ENCODE assay signal across 8 cellular contexts in genomic region chr15:57560976-57561711, GRCh38. TPM values are rescaled to one million over a fixed set of nuclear protein-coding genes. Genes with fewer than 3 reads are reported as not detected.
DNase-seq lines count a peak whose midpoint lies in the region; ATAC-seq and TF ChIP-seq lines count a peak whose summit lies in the region.

No MANE protein-coding gene starts in this region.

- H3K36me3 ChIP-seq in Peyer's patch (no peaks in the 10 kb centered on the region), fibroblast of lung (ENCODE audit: control insufficient read depth, insufficient read depth, low read length) (no peaks in the 10 kb centered on the region), neuronal stem cell (replicated peaks in 1 of 2; ENCODE audit: control insufficient read depth in 2 of 2, insufficient read depth in 2 of 2, low read length in 2 of 2) (no peaks in the 10 kb centered on the region), suprapubic skin (no peaks in the 10 kb centered on the region)

- H3K4me1 ChIP-seq in Peyer's patch (peaks cover 0 to 18% (median 2%) of the 10 kb centered on the region in 4 donors), fibroblast of lung (ENCODE audit: control insufficient read depth, extremely low read depth, insufficient read depth, low read length) (no peaks in the 10 kb centered on the region), neuronal stem cell (ENCODE audit: control insufficient read depth in 2 of 2, insufficient read depth in 1 of 2, low read depth in 1 of 2, low read length in 2 of 2) (no peaks in the 10 kb centered on the region), suprapubic skin (peaks cover 4% of the 10 kb centered on the region)

- H3K79me2 ChIP-seq in fibroblast of lung (ENCODE audit: control insufficient read depth, insufficient read depth, low read length): no peaks in the 10 kb centered on the region

- H4K91ac ChIP-seq in neuronal stem cell (ENCODE audit: low read depth, low read length, poor library complexity): no peak overlapping the region

- H2BK15ac ChIP-seq in neuronal stem cell (ENCODE audit: low read length): no peak overlapping the region

- TF ChIP-seq CTCF in Peyer's patch (IDR thresholded peaks at IDR 0.05) (peak; percentile 70 to 95 (median 90)), fibroblast of lung (conservative IDR thresholded peaks at IDR 0.05 in 1 of 2, IDR thresholded peaks at IDR 0.05 in 1 of 2; ENCODE audit: low read depth in 1 of 2, low read length in 2 of 2) (peak; percentile 89 to 94), suprapubic skin (IDR thresholded peaks at IDR 0.05) (peak; percentile 75 to 85)

- H3K79me1 ChIP-seq in neuronal stem cell (ENCODE audit: low read depth, low read length): no peaks in the 10 kb centered on the region

- no peak overlapping the region for H2BK120ac ChIP-seq in neuronal stem cell (ENCODE audit: low read depth, low read length)

- H3K27ac ChIP-seq in Peyer's patch: no peak overlapping the region
- H3K27ac ChIP-seq in fibroblast of lung (ENCODE audit: insufficient read depth, low read length): no peak overlapping the region
- no peak overlapping the region for H3K27ac ChIP-seq in neuronal stem cell (replicated peaks; ENCODE audit: low read length)
- H3K27ac ChIP-seq in suprapubic skin: peak overlapping the region; percentile 10

- peak; percentile 76 for ATAC-seq in GM21717 (IDR thresholded peaks at IDR 0.05; ENCODE audit: unreplicated experiment)

- no peak overlapping the region for H4K8ac ChIP-seq in neuronal stem cell (ENCODE audit: low read depth, low read length)

- in situ Hi-C loops in KBM-7 (cut with MboI; ENCODE audit: low pct_unique_long_range_greater_than_20kb, low sequenced_read_pairs): no loop called here

- no peaks in the 10 kb centered on the region for H4K20me1 ChIP-seq in fibroblast of lung (ENCODE audit: control insufficient read depth, extremely low read depth, insufficient read depth, low read length)

- no peak overlapping the region for H3K4me3 ChIP-seq in Peyer's patch
- H3K4me3 ChIP-seq in fibroblast of lung (replicated peaks in 1 of 4; ENCODE audit: control extremely low read depth in 1 of 4, insufficient read depth in 1 of 4, low read depth in 3 of 4, low read length in 4 of 4): no peak overlapping the region
- no peak overlapping the region for H3K4me3 ChIP-seq in neuronal stem cell (ENCODE audit: low read length in 2 of 2)
- no peak overlapping the region for H3K4me3 ChIP-seq in suprapubic skin

- no peak overlapping the region for H2AFZ ChIP-seq in fibroblast of lung (ENCODE audit: low read length)
- H2AFZ ChIP-seq in neuronal stem cell (ENCODE audit: low read length): no peak overlapping the region

- no peak overlapping the region for H2BK5ac ChIP-seq in neuronal stem cell (ENCODE audit: low read length)

- no peak overlapping the region for H3K14ac ChIP-seq in neuronal stem cell (ENCODE audit: low read length)

- no peak overlapping the region for H3K4me2 ChIP-seq in fibroblast of lung (ENCODE audit: extremely low read depth, insufficient read depth, low read length)
- H3K4me2 ChIP-seq in neuronal stem cell (ENCODE audit: insufficient read depth, low read length, poor library complexity, severe bottlenecking): no peak overlapping the region

- H3K27me3 ChIP-seq in Peyer's patch: no peaks in the 10 kb centered on the region
- H3K27me3 ChIP-seq in fibroblast of lung (ENCODE audit: control insufficient read depth, insufficient read depth, low read length): no peaks in the 10 kb centered on the region
- H3K27me3 ChIP-seq in neuronal stem cell (ENCODE audit: control insufficient read depth in 3 of 3, insufficient read depth in 3 of 3, low read depth in 1 of 3, low read length in 3 of 3): peaks cover 0 to 6% (median 0%) of the 10 kb centered on the region in 3 experiments
- no peaks in the 10 kb centered on the region for H3K27me3 ChIP-seq in suprapubic skin

- no peak overlapping the region for H3K23ac ChIP-seq in neuronal stem cell (ENCODE audit: low read depth, low read length, poor library complexity)

- H3K9ac ChIP-seq in fibroblast of lung (ENCODE audit: insufficient read depth, low read length): no peak overlapping the region
- H3K9ac ChIP-seq in neuronal stem cell (ENCODE audit: low read depth, low read length, poor library complexity): no peak overlapping the region

- H2AK5ac ChIP-seq in neuronal stem cell (ENCODE audit: low read depth, low read length): no peak overlapping the region

- no peak for TF ChIP-seq POLR2A in Peyer's patch (IDR thresholded peaks at IDR 0.05)
- TF ChIP-seq POLR2A in suprapubic skin (IDR thresholded peaks at IDR 0.05): no peak

- no peak overlapping the region for H2BK12ac ChIP-seq in neuronal stem cell (ENCODE audit: low read length)

- TF ChIP-seq EP300 in suprapubic skin (IDR thresholded peaks at IDR 0.05): no peak

- no peak overlapping the region for H3K18ac ChIP-seq in neuronal stem cell (ENCODE audit: low read length)

- no CpG with 5 or more reads among the region's 9 CpGs for WGBS in neuronal stem cell (ENCODE audit: extremely low coverage in 2 of 2, insufficient read length in 2 of 2, insufficient replicate concordance in 1 of 2), 2 donors
- WGBS in suprapubic skin: 37% methylated on average over 9 of the region's 9 CpGs

- H3K9me3 ChIP-seq in Peyer's patch: no peaks in the 10 kb centered on the region
- no peaks in the 10 kb centered on the region for H3K9me3 ChIP-seq in fibroblast of lung (ENCODE audit: control insufficient read depth, insufficient read depth, low read depth, low read length)
- no peaks in the 10 kb centered on the region for H3K9me3 ChIP-seq in neuronal stem cell (replicated peaks in 1 of 2; ENCODE audit: control insufficient read depth in 2 of 2, insufficient read depth in 1 of 2, low read depth in 1 of 2, low read length in 2 of 2)
- no peaks in the 10 kb centered on the region for H3K9me3 ChIP-seq in suprapubic skin

- H3K4ac ChIP-seq in neuronal stem cell (ENCODE audit: low read length): no peak overlapping the region

- DNase-seq in EL (peak; percentile 79), KBM-7 (peak; percentile 66), Peyer's patch (peak in 2 of 3 donors; percentile 58 to 87), fibroblast of lung (ENCODE audit: low read depth in 2 of 2) (peak; percentile 63 to 65), neuronal stem cell (ENCODE audit: low spot score) (peak; percentile 66), suprapubic skin (ENCODE audit: low spot score in 2 of 2) (peak; percentile 82)
- DNase-seq in activated T-cell treated with anti-CD3 and anti-CD28 coated beads, Interleukin-2, amount 50 U/mL, for 48 hours: peak; percentile 68 to 71

RNA-seq across cellular contexts. Expression of gene MYZAP, which starts 30.6 kb away (rescaled TPM):
- total RNA-seq in Peyer's patch (10 to 100 TPM in 3 of 4 donors, 1 to 10 TPM in 1; 2.5 to 36.3 (median 17.4) TPM), fibroblast of lung (0.17 TPM in 1 of 2 replicates, not detected in the other), suprapubic skin (10 to 100 TPM in 2 of 4 donors, 1 to 10 TPM in 2; 8.6 to 14.9 (median 11.6) TPM)
- polyA plus RNA-seq in fibroblast of lung: 0.08 TPM in 1 of 2 replicates, not detected in the other
- polyA plus RNA-seq in fibroblast of lung (2012): not detected in 2 replicates
- not detected in 2 replicates for polyA minus RNA-seq in fibroblast of lung (ENCODE audit: low replicate concordance)
- 0.64 TPM for polyA plus RNA-seq in neuronal stem cell (2013, experiment 1 of 2)
- polyA plus RNA-seq in neuronal stem cell (2013, experiment 2 of 2): 0.76 TPM
